28 cellular contexts compared by ENCODE assay signal in the genomic region with DNA sequence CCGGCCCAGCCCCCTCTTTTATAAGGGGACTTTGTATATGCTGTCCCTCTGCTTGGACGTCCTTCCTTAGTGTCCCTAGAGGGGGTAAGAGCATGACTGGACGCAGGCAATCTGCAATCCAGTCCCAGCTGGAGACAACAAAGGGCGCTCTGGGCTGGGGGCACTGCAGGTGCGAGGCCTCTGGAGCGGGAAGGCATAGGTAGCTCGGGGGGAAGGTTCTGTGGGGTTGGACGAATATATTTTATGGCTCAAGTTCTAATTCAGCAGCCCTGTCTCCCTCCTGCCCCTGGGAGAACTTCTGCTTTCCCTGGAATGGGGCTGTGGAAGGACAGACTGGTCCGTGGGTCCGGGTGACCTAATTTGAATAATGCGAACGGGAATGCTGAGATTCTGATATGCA. TPM values are rescaled to one million over a fixed set of nuclear protein-coding genes. Genes with fewer than 3 reads are reported as not detected.
DNase-seq lines count a peak whose midpoint lies in the region; ATAC-seq, FAIRE-seq and TF ChIP-seq lines count a peak whose summit lies in the region.
"Had no signal": no experiment of that assay in that cellular context is flagged by ENCODE, and none has a peak within 500 bp of the region (broad histone marks: within the 10 kb centered on the region; RNA-seq: fewer than 3 reads in every experiment).

No MANE protein-coding gene starts in this region.

- no peak overlapping the region for H3K4me3 Mint-ChIP-seq in activated T-helper 17 cell treated with anti-CD3 and anti-CD28 coated beads, Interleukin-2, amount 50 U/mL, for 72 hours
- no peak overlapping the region for H3K4me3 Mint-ChIP-seq in neural progenitor cell
- no peak overlapping the region for H3K4me3 Mint-ChIP-seq in CD8-positive, alpha-beta T cell
- H3K4me3 Mint-ChIP-seq: activated CD4-positive, alpha-beta memory T cell treated with anti-CD3 and anti-CD28 coated beads for 36 hours; activated naive CD4-positive, alpha-beta T cell treated with anti-CD3 and anti-CD28 coated beads for 36 hours; activated T-cell treated with anti-CD3 and anti-CD28 coated beads, Interleukin-2, amount 50 U/mL, for 24 hours; central memory CD8-positive, alpha-beta T cell; naive thymus-derived CD4-positive, alpha-beta T cell had no signal

- H3K4me1 Mint-ChIP-seq in activated T-helper 17 cell treated with anti-CD3 and anti-CD28 coated beads, Interleukin-2, amount 50 U/mL, for 72 hours: no peaks in the 10 kb centered on the region
- peaks cover 15% of the 10 kb centered on the region for H3K4me1 Mint-ChIP-seq in neural progenitor cell
- H3K4me1 Mint-ChIP-seq in CD8-positive, alpha-beta T cell (ENCODE audit: low read depth): no peaks in the 10 kb centered on the region
- H3K4me1 Mint-ChIP-seq: central memory CD8-positive, alpha-beta T cell had no signal

- H3K9ac ChIP-seq in neural progenitor cell: no peak overlapping the region
- H3K9ac ChIP-seq: BLaER1 had no signal

- H3K4me3 ChIP-seq in neural progenitor cell: no peak overlapping the region
- H3K4me3 ChIP-seq in CD8-positive, alpha-beta T cell (ENCODE audit: low read depth, low read length): no peak overlapping the region
- H3K4me3 ChIP-seq: BLaER1, ovary, uterus had no signal

- no peaks in the 10 kb centered on the region for H3K36me3 Mint-ChIP-seq in activated T-helper 17 cell treated with anti-CD3 and anti-CD28 coated beads, Interleukin-2, amount 50 U/mL, for 72 hours (ENCODE audit: low read depth)
- H3K36me3 Mint-ChIP-seq in neural progenitor cell: no peaks in the 10 kb centered on the region
- H3K36me3 Mint-ChIP-seq in CD8-positive, alpha-beta T cell: no peaks in the 10 kb centered on the region
- H3K36me3 Mint-ChIP-seq: activated CD4-positive, alpha-beta memory T cell treated with anti-CD3 and anti-CD28 coated beads for 36 hours; naive thymus-derived CD4-positive, alpha-beta T cell had no signal

- no peak overlapping the region for H2AFZ ChIP-seq in neural progenitor cell (replicated peaks)

- CTCF ChIA-PET in CD8-positive, alpha-beta T cell (lab: Charles Lee): interaction anchor here (1.4 kb wide), 1 partner anchor 157 kb away, joined by 5 read pairs; no protein-coding TSS in a partner anchor

- FAIRE-seq in GM12891 (lab: Jason Lieb, UNC): no peak
- FAIRE-seq: D721Med had no signal

- POLR2A ChIA-PET in CD8-positive, alpha-beta T cell (lab: Charles Lee): no interaction called here

- DNase-seq in GM12891 (ENCODE audit: insufficient read length, low spot score) (peak; percentile 8), left ventricle myocardium superior (no peak), neural progenitor cell (ENCODE audit: low spot score) (peak; percentile 34), HK-2 (ENCODE audit: unreplicated experiment) (no peak), hippocampal formation (lab: John Stamatoyannopoulos, UW) (no peak), NCI-H345 (lab: John Stamatoyannopoulos, UW) (no peak)
- no peak for DNase-seq in CD8-positive, alpha-beta T cell
- DNase-seq: ACHN; activated CD4-positive, alpha-beta memory T cell treated with anti-CD3 and anti-CD28 coated beads for 36 hours; activated naive CD4-positive, alpha-beta T cell treated with anti-CD3 and anti-CD28 coated beads for 36 hours; anterior cingulate cortex; erythroblast; foreskin keratinocyte; KG1; mesendoderm; naive thymus-derived CD4-positive, alpha-beta T cell; NCI-H1436 treated with DMSO at 0.1 percent for 48 hours; NCI-H526 treated with DMSO at 0.1 percent for 48 hours had no signal

- no peak overlapping the region for H3K27ac ChIP-seq in neural progenitor cell
- no peak overlapping the region for H3K27ac ChIP-seq in CD8-positive, alpha-beta T cell (ENCODE audit: low read depth, low read length)
- H3K27ac ChIP-seq: BLaER1, foreskin keratinocyte, ovary, uterus had no signal

- H4K20me1 ChIP-seq in neural progenitor cell (ENCODE audit: low read depth): no peaks in the 10 kb centered on the region
- H4K20me1 ChIP-seq: BLaER1 had no signal

- TF ChIP-seq CTCF in neural progenitor cell (IDR thresholded peaks at IDR 0.05): no peak
- TF ChIP-seq CTCF in CD8-positive, alpha-beta T cell (IDR thresholded peaks at IDR 0.05): no peak

- H3F3A ChIP-seq in neural progenitor cell (ENCODE audit: low read depth): no peaks in the 10 kb centered on the region

- H3K4me1 ChIP-seq in neural progenitor cell: no peaks in the 10 kb centered on the region
- H3K4me1 ChIP-seq in CD8-positive, alpha-beta T cell (ENCODE audit: insufficient read depth, low read length): peaks cover 8% of the 10 kb centered on the region
- H3K4me1 ChIP-seq: foreskin keratinocyte had no signal

- no peak for ATAC-seq in activated T-helper 17 cell treated with anti-CD3 and anti-CD28 coated beads, Interleukin-2, amount 50 U/mL, for 72 hours (replicated peaks)
- peak; percentile 22 for ATAC-seq in left ventricle myocardium superior
- no peak for ATAC-seq in CD8-positive, alpha-beta T cell
- ATAC-seq: foreskin keratinocyte, SK-N-SH treated with all-trans-retinoic acid at 6 μM for 48 hours had no signal

- H3K27me3 Mint-ChIP-seq in activated T-helper 17 cell treated with anti-CD3 and anti-CD28 coated beads, Interleukin-2, amount 50 U/mL, for 72 hours: no peaks in the 10 kb centered on the region
- peaks cover 5% of the 10 kb centered on the region for H3K27me3 Mint-ChIP-seq in neural progenitor cell (ENCODE audit: insufficient read depth, low read depth)
- H3K27me3 Mint-ChIP-seq in CD8-positive, alpha-beta T cell (ENCODE audit: low read depth): peaks cover 2% of the 10 kb centered on the region
- H3K27me3 Mint-ChIP-seq: central memory CD8-positive, alpha-beta T cell had no signal

- peak overlapping the region; percentile 48 for H3K27ac Mint-ChIP-seq in activated T-helper 17 cell treated with anti-CD3 and anti-CD28 coated beads, Interleukin-2, amount 50 U/mL, for 72 hours
- peak overlapping the region; percentile 86 for H3K27ac Mint-ChIP-seq in neural progenitor cell
- no peak overlapping the region for H3K27ac Mint-ChIP-seq in CD8-positive, alpha-beta T cell
- H3K27ac Mint-ChIP-seq: activated CD4-positive, alpha-beta memory T cell treated with anti-CD3 and anti-CD28 coated beads for 36 hours; activated naive CD4-positive, alpha-beta T cell treated with anti-CD3 and anti-CD28 coated beads for 36 hours; activated T-cell treated with anti-CD3 and anti-CD28 coated beads, Interleukin-2, amount 50 U/mL, for 24 hours; naive thymus-derived CD4-positive, alpha-beta T cell had no signal

- TF ChIP-seq POLR2A in GM12891 (IDR thresholded peaks at IDR 0.05; ENCODE audit: low read depth, low read length): no peak

- H3K4me2 ChIP-seq in neural progenitor cell: no peak overlapping the region

- intact Hi-C loops in left ventricle myocardium superior (cut with micrococcal nuclease): no loop called here
- intact Hi-C loops in CD8-positive, alpha-beta T cell (cut with DNase I, micrococcal nuclease): no loop called here

- no peaks in the 10 kb centered on the region for H3K27me3 ChIP-seq in neural progenitor cell
- H3K27me3 ChIP-seq in CD8-positive, alpha-beta T cell (ENCODE audit: insufficient read depth, low read length): no peaks in the 10 kb centered on the region
- H3K27me3 ChIP-seq: BLaER1, ovary, uterus had no signal

- no peaks in the 10 kb centered on the region for H3K36me3 ChIP-seq in neural progenitor cell
- no peaks in the 10 kb centered on the region for H3K36me3 ChIP-seq in CD8-positive, alpha-beta T cell (ENCODE audit: insufficient read depth, low read length)
- H3K36me3 ChIP-seq: BLaER1, ovary, uterus had no signal

- H3K79me2 ChIP-seq in neural progenitor cell (ENCODE audit: low read depth): no peaks in the 10 kb centered on the region

- H3K9me3 ChIP-seq in neural progenitor cell (ENCODE audit: low read depth): no peaks in the 10 kb centered on the region
- no peaks in the 10 kb centered on the region for H3K9me3 ChIP-seq in CD8-positive, alpha-beta T cell (ENCODE audit: low read length)
- H3K9me3 ChIP-seq: ovary, uterus had no signal

- no peaks in the 10 kb centered on the region for H3K9me3 Mint-ChIP-seq in activated T-helper 17 cell treated with anti-CD3 and anti-CD28 coated beads, Interleukin-2, amount 50 U/mL, for 72 hours
- peaks cover 5% of the 10 kb centered on the region for H3K9me3 Mint-ChIP-seq in neural progenitor cell
- no peaks in the 10 kb centered on the region for H3K9me3 Mint-ChIP-seq in CD8-positive, alpha-beta T cell
- H3K9me3 Mint-ChIP-seq: activated CD4-positive, alpha-beta memory T cell treated with anti-CD3 and anti-CD28 coated beads for 36 hours; activated naive CD4-positive, alpha-beta T cell treated with anti-CD3 and anti-CD28 coated beads for 36 hours; activated T-cell treated with anti-CD3 and anti-CD28 coated beads, Interleukin-2, amount 50 U/mL, for 24 hours; central memory CD8-positive, alpha-beta T cell; naive thymus-derived CD4-positive, alpha-beta T cell had no signal

TF ChIP-seq in GM12891, 5 proteins besides CTCF, POLR2A, EP300 and RAD21:
- TF ChIP-seq POLR2AphosphoS5 (IDR thresholded peaks at IDR 0.05; ENCODE audit: low read depth, low read length) (no peak), SPI1 (IDR thresholded peaks at IDR 0.05; ENCODE audit: low read depth, low read length) (no peak), PAX5 (IDR thresholded peaks at IDR 0.05; ENCODE audit: insufficient read depth, low read length, severe bottlenecking) (no peak), TAF1 (IDR thresholded peaks at IDR 0.05; ENCODE audit: low read depth, low read length) (no peak), POU2F2 (IDR thresholded peaks at IDR 0.05; ENCODE audit: low read depth, low read length) (no peak)

RNA-seq across cellular contexts. Expression of gene KCNJ4, which starts 40.0 kb away (rescaled TPM):
- not detected for polyA plus RNA-seq in GM12891 (2012; ENCODE audit: low read depth, missing spikeins)
- total RNA-seq in activated T-helper 17 cell treated with anti-CD3 and anti-CD28 coated beads, Interleukin-2, amount 50 U/mL, for 72 hours: not detected
- total RNA-seq in left ventricle myocardium superior (20.5 TPM), neural progenitor cell (ENCODE audit: low replicate concordance) (0.82 and 4.6 TPM in 2 replicates)
- not detected for total RNA-seq in CD8-positive, alpha-beta T cell
- total RNA-seq: activated CD4-positive, alpha-beta memory T cell treated with anti-CD3 and anti-CD28 coated beads for 36 hours; activated naive CD4-positive, alpha-beta T cell treated with anti-CD3 and anti-CD28 coated beads for 36 hours; foreskin keratinocyte; naive thymus-derived CD4-positive, alpha-beta T cell; subcutaneous adipose tissue; T-helper 2 cell treated with Interferon-gamma antibody and Interleukin-4, amounts not matched to agents 100 ng/mL and 5 ng/mL, for 36 hours had no signal
- polyA plus RNA-seq: naive thymus-derived CD4-positive, alpha-beta T cell had no signal

RNA-seq across cellular contexts. Expression of gene KDELR3, which starts 52.9 kb away (rescaled TPM):
- polyA plus RNA-seq in GM12891 (2012; ENCODE audit: low read depth, missing spikeins): 0.69 TPM
- under 1 TPM; 0.32 to 0.40 TPM for total RNA-seq in activated T-helper 17 cell treated with anti-CD3 and anti-CD28 coated beads, Interleukin-2, amount 50 U/mL, for 72 hours
- 4.2 TPM for total RNA-seq in left ventricle myocardium superior
- total RNA-seq in neural progenitor cell (ENCODE audit: low replicate concordance): 3.4 and 4.6 TPM in 2 replicates
- not detected for total RNA-seq in CD8-positive, alpha-beta T cell
- polyA plus RNA-seq: naive thymus-derived CD4-positive, alpha-beta T cell had no signal

Comparison
In these comparisons a context has a peak if more than half of its experiments do, and no peak if none do; other contexts are left out.
1. DNase-seq: peak in GM12891 (single experiment) and neural progenitor cell (single experiment); none in left ventricle myocardium superior (single experiment), HK-2 (single experiment), CD8-positive, alpha-beta T cell (0 of 7), hippocampal formation (0 of 2) and NCI-H345 (single experiment).